Comparison of ENCODE assay signal across 1 cellular context in genomic region chr4:73408181-73408867, GRCh38.
TF ChIP-seq lines count a peak whose summit lies in the region.

No MANE protein-coding gene starts in this region.

TF ChIP-seq in HepG2, 621 proteins besides CTCF, POLR2A, EP300 and RAD21 (continued from another document and continues in another):
- no peak for TF ChIP-seq KIAA2018 (CRISPR knock-in tag; IDR thresholded peaks at IDR 0.05; ENCODE audit: borderline replicate concordance)
- no peak for TF ChIP-seq KLF9 (CRISPR knock-in tag; IDR thresholded peaks at IDR 0.05; ENCODE audit: low read depth)
- TF ChIP-seq MAFK (conservative IDR thresholded peaks at IDR 0.05 in 1 of 2, IDR thresholded peaks at IDR 0.05 in 1 of 2; ENCODE audit: low read length in 2 of 2), result 0 out of 4 replicates have a peak, but pooled peaks of 1 of the 2 experiments have one; percentile 0
- TF ChIP-seq TGIF2 (CRISPR knock-in tag; IDR thresholded peaks at IDR 0.05), result 0 out of 2 replicates have a peak, but pooled peaks have one; percentile 30
- no peak for TF ChIP-seq E2F1 (CRISPR knock-in tag; IDR thresholded peaks at IDR 0.05)
- TF ChIP-seq CCDC6 (CRISPR knock-in tag; IDR thresholded peaks at IDR 0.05), result no peak
- no peak for TF ChIP-seq MEIS2 (CRISPR knock-in tag; IDR thresholded peaks at IDR 0.05)
- TF ChIP-seq IKZF4 (CRISPR knock-in tag; IDR thresholded peaks at IDR 0.05; ENCODE audit: borderline replicate concordance, low read depth, not compliant biosample characterization), result no peak
- TF ChIP-seq IRF9 (CRISPR knock-in tag; IDR thresholded peaks at IDR 0.05; ENCODE audit: borderline replicate concordance), result no peak
- no peak for TF ChIP-seq ZNF687 (CRISPR knock-in tag; IDR thresholded peaks at IDR 0.05)
- TF ChIP-seq ATAD3A (CRISPR knock-in tag; IDR thresholded peaks at IDR 0.05), result no peak
- TF ChIP-seq ZFAT (CRISPR knock-in tag; conservative IDR thresholded peaks at IDR 0.05), result no peak
- TF ChIP-seq CREB3 (CRISPR knock-in tag; IDR thresholded peaks at IDR 0.05), result no peak
- TF ChIP-seq HNF1A (IDR thresholded peaks at IDR 0.05; ENCODE audit: low read depth), result no peak
- TF ChIP-seq HNF1A (CRISPR knock-in tag; IDR thresholded peaks at IDR 0.05; ENCODE audit: borderline replicate concordance), result no peak
- no peak for TF ChIP-seq SAFB2 (CRISPR knock-in tag; IDR thresholded peaks at IDR 0.05; ENCODE audit: borderline replicate concordance, low read depth)
- no peak for TF ChIP-seq SP2 (CRISPR knock-in tag; IDR thresholded peaks at IDR 0.05)
- no peak for TF ChIP-seq ZNF597 (CRISPR knock-in tag; IDR thresholded peaks at IDR 0.05)
- no peak for TF ChIP-seq EHMT2 (IDR thresholded peaks at IDR 0.05; ENCODE audit: borderline replicate concordance, low read depth, low read length)
- TF ChIP-seq MYNN (CRISPR knock-in tag; IDR thresholded peaks at IDR 0.05; ENCODE audit: low read depth), result no peak
- TF ChIP-seq JUND (CRISPR knock-in tag; IDR thresholded peaks at IDR 0.05), result no peak
- TF ChIP-seq ZNF704 (CRISPR knock-in tag; IDR thresholded peaks at IDR 0.05; ENCODE audit: borderline replicate concordance), result no peak
- no peak for TF ChIP-seq DNMT3B (CRISPR knock-in tag; conservative IDR thresholded peaks at IDR 0.05)
- TF ChIP-seq IRF1 (CRISPR knock-in tag; IDR thresholded peaks at IDR 0.05; ENCODE audit: low read depth), result no peak
- TF ChIP-seq REXO4 (CRISPR knock-in tag; IDR thresholded peaks at IDR 0.05; ENCODE audit: borderline replicate concordance), result no peak
- no peak for TF ChIP-seq LCORL (IDR thresholded peaks at IDR 0.05)
- TF ChIP-seq LCORL (CRISPR knock-in tag; IDR thresholded peaks at IDR 0.05), result no peak
- TF ChIP-seq ZNF619 (CRISPR knock-in tag; IDR thresholded peaks at IDR 0.05), result no peak
- no peak for TF ChIP-seq NFKBIZ (CRISPR knock-in tag; IDR thresholded peaks at IDR 0.05)
- no peak for TF ChIP-seq ZNF839 (CRISPR knock-in tag; IDR thresholded peaks at IDR 0.05; ENCODE audit: borderline replicate concordance)
- no peak for TF ChIP-seq BCL6 (CRISPR knock-in tag; IDR thresholded peaks at IDR 0.05)
- no peak for TF ChIP-seq RARA (CRISPR knock-in tag; IDR thresholded peaks at IDR 0.05)
